Comparison of ENCODE assay signal across 2 cellular contexts in the genomic region with DNA sequence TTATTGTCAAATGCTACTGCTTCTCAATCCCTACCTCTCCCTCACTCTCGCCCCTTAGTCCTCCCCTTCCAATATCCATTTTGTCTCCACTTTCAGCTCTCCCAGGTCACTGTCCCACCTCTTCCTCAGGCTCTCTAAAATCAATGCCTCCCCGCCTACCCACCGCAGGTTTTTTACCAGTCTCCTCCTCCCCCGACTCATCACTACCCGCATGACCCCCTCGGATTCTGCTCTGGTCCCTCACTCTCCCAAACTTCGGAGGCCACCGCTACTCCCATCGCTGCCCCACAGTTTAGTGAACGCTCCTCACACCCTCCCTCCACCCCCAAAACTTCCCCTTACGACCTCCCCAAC.
TF ChIP-seq lines count a peak whose summit lies in the region.

No MANE protein-coding gene starts in this region.

TF ChIP-seq in HEK293T, 16 proteins besides CTCF, POLR2A, EP300 and RAD21:
- TF ChIP-seq HDGF (IDR thresholded peaks at IDR 0.05; ENCODE audit: borderline replicate concordance) (no peak), CTBP1 (IDR thresholded peaks at IDR 0.05; ENCODE audit: borderline replicate concordance) (no peak), ELF4 (IDR thresholded peaks at IDR 0.05) (no peak), SUZ12 (IDR thresholded peaks at IDR 0.05) (no peak), L3MBTL2 (conservative IDR thresholded peaks at IDR 0.05) (no peak), TARDBP (IDR thresholded peaks at IDR 0.05) (no peak), NFRKB (IDR thresholded peaks at IDR 0.05) (no peak), ARNT (IDR thresholded peaks at IDR 0.05) (no peak), BHLHE40 (IDR thresholded peaks at IDR 0.05; ENCODE audit: borderline replicate concordance) (no peak), SP1 (IDR thresholded peaks at IDR 0.05) (no peak), FOXK2 (IDR thresholded peaks at IDR 0.05) (no peak), FOXM1 (IDR thresholded peaks at IDR 0.05; ENCODE audit: borderline replicate concordance) (no peak), LEF1 (IDR thresholded peaks at IDR 0.05; ENCODE audit: borderline replicate concordance) (no peak), FOXA1 (IDR thresholded peaks at IDR 0.05) (no peak), ZNF384 (IDR thresholded peaks at IDR 0.05) (no peak)
- TF ChIP-seq, protein P1, sequence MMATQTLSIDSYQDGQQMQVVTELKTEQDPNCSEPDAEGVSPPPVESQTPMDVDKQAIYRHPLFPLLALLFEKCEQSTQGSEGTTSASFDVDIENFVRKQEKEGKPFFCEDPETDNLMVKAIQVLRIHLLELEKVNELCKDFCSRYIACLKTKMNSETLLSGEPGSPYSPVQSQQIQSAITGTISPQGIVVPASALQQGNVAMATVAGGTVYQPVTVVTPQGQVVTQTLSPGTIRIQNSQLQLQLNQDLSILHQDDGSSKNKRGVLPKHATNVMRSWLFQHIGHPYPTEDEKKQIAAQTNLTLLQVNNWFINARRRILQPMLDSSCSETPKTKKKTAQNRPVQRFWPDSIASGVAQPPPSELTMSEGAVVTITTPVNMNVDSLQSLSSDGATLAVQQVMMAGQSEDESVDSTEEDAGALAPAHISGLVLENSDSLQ (IDR thresholded peaks at IDR 0.05) = no peak
TF ChIP-seq in HEK293T: peak in this region for 0.

TF ChIP-seq in H1, 55 proteins besides CTCF, POLR2A, EP300 and RAD21:
- TF ChIP-seq SAP30 (IDR thresholded peaks at IDR 0.05; ENCODE audit: insufficient read depth, insufficient replicate concordance, low read length) (peak; percentile 25), ATF2 (IDR thresholded peaks at IDR 0.05; ENCODE audit: low read length) (0 out of 2 replicates have a peak, but pooled peaks have one; percentile 38), MAFK (IDR thresholded peaks at IDR 0.05; ENCODE audit: low read depth, low read length) (no peak), CREB1 (IDR thresholded peaks at IDR 0.05) (no peak), CTBP2 (IDR thresholded peaks at IDR 0.05; ENCODE audit: borderline replicate concordance, insufficient read depth, insufficient read length, low read length) (no peak), CHD2 (IDR thresholded peaks at IDR 0.05; ENCODE audit: low read length) (no peak), CBX5 (IDR thresholded peaks at IDR 0.05; ENCODE audit: low read depth, low read length) (no peak), HDAC2 (IDR thresholded peaks at IDR 0.05; ENCODE audit: borderline replicate concordance in 1 of 2, low read depth in 2 of 2, low read length in 2 of 2) (no peak), TEAD4 (IDR thresholded peaks at IDR 0.05; ENCODE audit: low read depth, low read length) (no peak), ZNF274 (IDR thresholded peaks at IDR 0.05; ENCODE audit: borderline replicate concordance, extremely low read depth, low read length) (no peak), SIN3A (conservative IDR thresholded peaks at IDR 0.05 in 1 of 2, IDR thresholded peaks at IDR 0.05 in 1 of 2; ENCODE audit: low read depth in 1 of 2, low read length in 2 of 2) (peak in 1 of 2 experiments; percentile 37; a peak in 1 of 4 replicates), CEBPB (IDR thresholded peaks at IDR 0.05; ENCODE audit: low read depth, low read length) (no peak), ASH2L (IDR thresholded peaks at IDR 0.05; ENCODE audit: low read length) (no peak), JUN (IDR thresholded peaks at IDR 0.05; ENCODE audit: low read depth, low read length) (no peak), BCL11A (IDR thresholded peaks at IDR 0.05; ENCODE audit: low read depth in 2 of 2, low read length in 2 of 2) (no peak)
TF ChIP-seq in H1: peak in this region for 3.
